17 cellular contexts compared by ENCODE assay signal in genomic region chr5:94751456-94751855, GRCh38.
"Had no signal": no experiment of that assay in that cellular context is flagged by ENCODE, and none has a peak within 500 bp of the region (broad histone marks: within the 10 kb centered on the region; RNA-seq: fewer than 3 reads in every experiment).

No MANE protein-coding gene starts in this region.

- H3K9me3 ChIP-seq: gastrocnemius medialis, heart left ventricle, tibial nerve had no signal

- H3K36me3 ChIP-seq: gastrocnemius medialis, heart left ventricle, tibial nerve had no signal

- H3K79me2 ChIP-seq: parathyroid adenoma had no signal

- H3K4me1 ChIP-seq: gastrocnemius medialis, parathyroid adenoma, tibial nerve had no signal

- DNase-seq: activated CD4-positive, alpha-beta T cell treated with anti-CD3 and anti-CD28 coated beads, Interleukin-2, amount 50 U/mL, for 1 hour; activated CD8-positive, alpha-beta memory T cell treated with anti-CD3 and anti-CD28 coated beads for 24 hours; activated gamma-delta T cell treated with Interleukin-2 at 50 U/mL for 16 hours; amniotic stem cell; dermis blood vessel endothelial cell; effector memory CD8-positive, alpha-beta T cell; gastrocnemius medialis; heart left ventricle; left colon; mesenchymal stem cell; stimulated activated CD4-positive, alpha-beta T cell treated with anti-CD3 and anti-CD28 coated beads, Interleukin-15, amount 100 ng/mL, for 24 hours; stimulated activated CD4-positive, alpha-beta T cell treated with anti-CD3 and anti-CD28 coated beads, Interleukin-4, amount 100 ng/mL, for 1 hour; stimulated activated naive B cell treated with anti-CD40 and anti-IgM and Interleukin-4, amounts not matched to agents 10 μg/mL and 1 μg/mL and 100 μg/mL, for 72 hours had no signal

- ATAC-seq: activated CD4-positive, CD25-positive, alpha-beta regulatory T cell treated with anti-CD3 and anti-CD28 coated beads, Interleukin-2, amount 50 U/mL, for 24 hours; effector memory CD8-positive, alpha-beta T cell; gastrocnemius medialis; left colon; stimulated activated naive B cell treated with anti-CD40 and anti-IgM and Interleukin-4, amounts not matched to agents 10 μg/mL and 1 μg/mL and 100 μg/mL, for 72 hours had no signal

- H3K9ac ChIP-seq: parathyroid adenoma had no signal

- H3K4me3 ChIP-seq: gastrocnemius medialis, heart left ventricle, tibial nerve had no signal

- H3K27me3 ChIP-seq: gastrocnemius medialis, heart left ventricle, tibial nerve had no signal

- H3K27ac ChIP-seq: epithelial cell of prostate, gastrocnemius medialis, heart left ventricle, parathyroid adenoma, tibial nerve had no signal
